In the genomic region with DNA sequence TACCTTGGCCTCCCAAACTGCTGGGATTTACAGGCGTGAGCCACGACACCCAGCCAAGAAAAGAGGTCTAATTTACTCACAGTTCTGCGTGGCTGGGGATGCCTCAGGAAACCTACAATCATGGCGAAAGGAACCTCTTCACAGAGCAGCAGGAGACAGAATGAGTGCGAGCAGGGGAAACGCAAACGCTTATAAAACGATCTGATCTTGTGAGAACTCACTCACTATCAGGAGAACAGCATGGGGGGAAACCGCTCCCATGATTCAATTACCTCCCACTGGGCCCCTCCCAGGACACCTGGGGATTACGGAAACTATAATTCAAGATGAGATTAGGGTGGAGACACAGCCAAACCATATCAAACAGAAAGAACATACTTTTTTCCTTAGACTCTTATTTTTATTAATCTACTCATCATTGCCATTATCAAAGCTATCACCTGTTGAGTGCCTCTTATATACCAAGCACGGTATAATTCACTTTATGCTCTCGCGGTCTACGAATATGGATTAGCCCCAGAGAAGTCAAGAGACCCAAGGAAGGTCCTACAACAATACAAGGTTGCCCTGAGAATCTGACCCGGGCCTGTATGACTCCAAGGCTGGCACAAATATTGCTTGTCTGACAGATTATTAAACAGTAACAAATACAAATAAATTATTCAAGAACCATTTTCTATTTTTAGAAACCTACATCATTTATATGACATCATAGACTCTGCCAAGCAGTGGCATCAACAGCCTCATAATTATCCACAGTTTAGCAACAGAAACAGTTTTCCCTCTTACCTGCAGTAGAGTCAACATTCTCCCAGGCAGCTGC, we compare ENCODE assay signal across 8 cellular contexts. TPM values are rescaled to one million over a fixed set of nuclear protein-coding genes. Genes with fewer than 3 reads are reported as not detected.
DNase-seq lines count a peak whose midpoint lies in the region; ATAC-seq, FAIRE-seq and TF ChIP-seq lines count a peak whose summit lies in the region.
"Had no signal": no experiment of that assay in that cellular context is flagged by ENCODE, and none has a peak within 500 bp of the region (broad histone marks: within the 10 kb centered on the region; RNA-seq: fewer than 3 reads in every experiment).

No MANE protein-coding gene starts in this region.

- FAIRE-seq in kidney (lab: Jason Lieb, UNC) = no peak

- H3K36me3 ChIP-seq in DND-41 (ENCODE audit: insufficient read depth, low read length) (peaks cover 54% of the 10 kb centered on the region), MM.1S (replicated peaks; ENCODE audit: insufficient read depth, low read length) (peaks cover 5% of the 10 kb centered on the region; the same call in 1 of the 2 replicates), kidney (ENCODE audit: control insufficient read depth in 1 of 2, insufficient read depth in 2 of 2, low read length in 2 of 2) (peaks cover 6 to 19% of the 10 kb centered on the region in 2 donors)

- no peak for ATAC-seq in DND-41 (ENCODE audit: insufficient read depth, low read depth)
- no peak for ATAC-seq in GM18867 (IDR thresholded peaks at IDR 0.05; ENCODE audit: unreplicated experiment)

- no peak for TF ChIP-seq CTCF in DND-41 (IDR thresholded peaks at IDR 0.05; ENCODE audit: borderline replicate concordance, extremely low read depth, low read length, poor library complexity, severe bottlenecking)
- no peak for TF ChIP-seq CTCF in MM.1S (IDR thresholded peaks at IDR 0.05; ENCODE audit: low read length)
- no peak for TF ChIP-seq CTCF in kidney (IDR thresholded peaks at IDR 0.05; ENCODE audit: borderline replicate concordance, extremely low read depth, insufficient read depth)

- no peak overlapping the region for H3K27ac ChIP-seq in DND-41 (ENCODE audit: low read length)
- no peak overlapping the region for H3K27ac ChIP-seq in MM.1S (ENCODE audit: low read length)
- H3K27ac ChIP-seq in kidney (ENCODE audit: low read depth in 2 of 2, low read length in 2 of 2) = no peak overlapping the region
- H3K27ac ChIP-seq: WERI-Rb-1 had no signal

- intact Hi-C loops in kidney (cut with DNase I) = no loop called here

- H3K79me2 ChIP-seq in DND-41 (ENCODE audit: insufficient read depth, low read length) (peaks cover 66% of the 10 kb centered on the region), MM.1S (ENCODE audit: low read length) (peaks cover 74% of the 10 kb centered on the region)

- H3K4me1 ChIP-seq in DND-41 (ENCODE audit: insufficient read depth, low read length) (peaks cover 45% of the 10 kb centered on the region), MM.1S (ENCODE audit: low read length) (peaks cover 7% of the 10 kb centered on the region; the same call in 1 of the 2 replicates), kidney (ENCODE audit: control insufficient read depth in 1 of 2, insufficient read depth in 1 of 2, low read depth in 1 of 2, low read length in 2 of 2) (peaks cover 0 to 3% of the 10 kb centered on the region in 2 donors)

- H2AFZ ChIP-seq in DND-41 (ENCODE audit: low read depth, low read length) (no peak overlapping the region), MM.1S (ENCODE audit: low read length) (no peak overlapping the region)

- H3K9me3 ChIP-seq in DND-41 (ENCODE audit: insufficient read depth, low read length, severe bottlenecking) (no peaks in the 10 kb centered on the region), MM.1S (replicated peaks; ENCODE audit: insufficient read depth, low read length) (no peaks in the 10 kb centered on the region), kidney (ENCODE audit: control insufficient read depth in 1 of 2, low read length in 2 of 2) (no peaks in the 10 kb centered on the region)

- peak overlapping the region; percentile 83 for H3K4me2 ChIP-seq in DND-41 (ENCODE audit: insufficient read depth, low read length)
- peak overlapping the region; percentile 5; the same call in 1 of the 2 replicates for H3K4me2 ChIP-seq in MM.1S (ENCODE audit: low read depth, low read length)

- H3K4me3 ChIP-seq in DND-41 (ENCODE audit: low read depth in 1 of 2, low read length in 2 of 2) (peak overlapping the region in 1 of 2 experiments; percentile 35; a peak in 1 of 4 replicates), MM.1S (ENCODE audit: low read length) (no peak overlapping the region), kidney (ENCODE audit: low read length in 2 of 2) (no peak overlapping the region)

- H4K20me1 ChIP-seq in DND-41 (ENCODE audit: insufficient read depth, low read length) (peaks cover 29% of the 10 kb centered on the region; the same call in 1 of the 2 replicates), MM.1S (ENCODE audit: insufficient read depth, low read length) (no peaks in the 10 kb centered on the region)

- no peaks in the 10 kb centered on the region for H3K9me2 ChIP-seq in MM.1S (replicated peaks; ENCODE audit: insufficient read depth, low read length)

- peaks cover 8% of the 10 kb centered on the region for H3F3A ChIP-seq in MM.1S (ENCODE audit: insufficient read depth, low read length)

- H3K27me3 ChIP-seq in DND-41 (ENCODE audit: insufficient read depth, low read length, poor library complexity) (no peaks in the 10 kb centered on the region), MM.1S (replicated peaks; ENCODE audit: insufficient read depth, low read length) (no peaks in the 10 kb centered on the region)

- DNase-seq in DND-41 (no peak), MM.1S (no peak), kidney (peak; percentile 5), NCI-H2107 (lab: John Stamatoyannopoulos, UW) (no peak)
- DNase-seq: DMS79, MV-4-11, WERI-Rb-1 had no signal

- H3K9ac ChIP-seq in DND-41 (ENCODE audit: low read depth, low read length) (peak overlapping the region; percentile 12; the same call in 1 of the 2 replicates), MM.1S (ENCODE audit: low read length) (no peak overlapping the region), kidney (ENCODE audit: low read length in 2 of 2) (peak overlapping the region in 1 of 2 donors; percentile 19)

RNA-seq across cellular contexts. Expression of a gene that starts 2.4 kb away (rescaled TPM):
- 8.8 TPM for total RNA-seq in kidney
- polyA plus RNA-seq in kidney (ENCODE audit: insufficient read depth, low read depth, low replicate concordance) = 18.5 TPM

RNA-seq across cellular contexts. Expression of a gene that starts 2.6 kb away (rescaled TPM):
- total RNA-seq in kidney = 14.7 TPM
- 60.3 TPM for polyA plus RNA-seq in kidney (ENCODE audit: insufficient read depth, low read depth, low replicate concordance)

RNA-seq across cellular contexts. Expression of a gene that starts 21.5 kb away (rescaled TPM):
- total RNA-seq in kidney = 33.1 TPM
- 12.0 TPM for polyA plus RNA-seq in kidney (ENCODE audit: insufficient read depth, low read depth, low replicate concordance)

RNA-seq across cellular contexts. Expression of a gene that starts 27.0 kb away (rescaled TPM):
- 40.8 TPM for total RNA-seq in kidney
- 54.3 TPM for polyA plus RNA-seq in kidney (ENCODE audit: insufficient read depth, low read depth, low replicate concordance)
